15 cellular contexts compared by ENCODE assay signal in genomic region chr1:10213186-10213585, GRCh38. TPM values are rescaled to one million over a fixed set of nuclear protein-coding genes. Genes with fewer than 3 reads are reported as not detected.
A peak's percentile ranks its signal among the peaks of the same experiment; 100 is the strongest.
DNase-seq lines count a peak whose midpoint lies in the region; ATAC-seq, FAIRE-seq and TF ChIP-seq lines count a peak whose summit lies in the region.
"Had no signal": no experiment of that assay in that cellular context is flagged by ENCODE, and none has a peak within 500 bp of the region (broad histone marks: within the 10 kb centered on the region; RNA-seq: fewer than 3 reads in every experiment).

No MANE protein-coding gene starts in this region.

- H2AFZ ChIP-seq in GM12878 (ENCODE audit: control insufficient read depth, low read depth, low read length) = no peak overlapping the region
- no peak overlapping the region for H2AFZ ChIP-seq in mesenchymal stem cell (ENCODE audit: low read depth, low read length)

- RAD21 ChIA-PET in GM12878 (lab: Charles Lee; ENCODE audit: unreplicated experiment) = interaction anchor here (0.8 to 1.4 kb wide), 4 partner anchors 8 to 150 kb away, joined by 3 to 4 read pairs (median 3); no protein-coding TSS in a partner anchor

- H3K18ac ChIP-seq in mesenchymal stem cell (ENCODE audit: low read depth in 1 of 2, low read length in 2 of 2) = no peak overlapping the region

- no peak overlapping the region for H3K4me3 ChIP-seq in GM12878
- peak overlapping the region in 1 of 2 experiments; percentile 55 for H3K4me3 ChIP-seq in mesenchymal stem cell (ENCODE audit: insufficient read depth in 1 of 2, low read depth in 1 of 2, low read length in 2 of 2)
- no peak overlapping the region for H3K4me3 ChIP-seq in subcutaneous abdominal adipose tissue (ENCODE audit: low read depth in 1 of 5, low read length in 5 of 5)
- H3K4me3 ChIP-seq: esophagus squamous epithelium had no signal

- H3K14ac ChIP-seq in mesenchymal stem cell (ENCODE audit: low read length in 2 of 2) = no peak overlapping the region

- SMC1A ChIA-PET in GM12878 (lab: Charles Lee; ENCODE audit: uncharacterized antibody, unreplicated experiment) = interaction anchor here (0.7 to 2.6 kb wide), 10 partner anchors 10 to 299 kb away, joined by 3 to 7 read pairs (median 3); no protein-coding TSS in a partner anchor

- BruUV-seq in GM12878 (replicated peaks; lab: Mats Ljungman, UMichigan) = TSS peak; percentile 35

- DNase-seq in GM12878 (ENCODE audit: low read depth, low spot score) = no peak
- DNase-seq in mesenchymal stem cell = no peak
- no peak for DNase-seq in D721Med (ENCODE audit: insufficient read length, low spot score)
- DNase-seq: activated CD4-positive, CD25-positive, alpha-beta regulatory T cell; activated T-cell treated with anti-CD3 and anti-CD28 coated beads, Interleukin-2, amount 50 U/mL, for 48 hours; brain microvascular endothelial cell; CD8-positive, alpha-beta memory T cell; esophagus squamous epithelium; NCI-H1105; NCI-H526 treated with DMSO at 0.1 percent for 48 hours; SIG-M5 had no signal

- POLR2A ChIA-PET in GM12878 (lab: Charles Lee) = interaction anchor here (0.6 kb wide), 2 partner anchors 42 to 67 kb away, joined by 3 to 6 read pairs; no protein-coding TSS in a partner anchor

- intact Hi-C loops in GM12878 (cut with micrococcal nuclease; ENCODE audit: unreplicated experiment) = loop anchor here (5.0 kb wide), 1 partner anchor 214 kb away; no protein-coding TSS in a partner anchor

- ATAC-seq in GM12878 = no peak
- ATAC-seq in HG02759 (IDR thresholded peaks at IDR 0.05; ENCODE audit: unreplicated experiment) = no peak
- no peak for ATAC-seq in HG03139 (IDR thresholded peaks at IDR 0.05; ENCODE audit: unreplicated experiment)

- no peak overlapping the region for H4K91ac ChIP-seq in mesenchymal stem cell (ENCODE audit: low read length)

- no peaks in the 10 kb centered on the region for H3K9me3 Mint-ChIP-seq in IgD-negative memory B cell
- H3K9me3 Mint-ChIP-seq: CD8-positive, alpha-beta memory T cell had no signal

- no peaks in the 10 kb centered on the region for H3K27me3 ChIP-seq in GM12878 (replicated peaks in 1 of 2; ENCODE audit: control insufficient read depth in 2 of 2, insufficient read depth in 2 of 2, low read length in 1 of 2)
- H3K27me3 ChIP-seq in mesenchymal stem cell (ENCODE audit: control insufficient read depth in 1 of 2, insufficient read depth in 1 of 2, low read length in 2 of 2) = no peaks in the 10 kb centered on the region
- no peaks in the 10 kb centered on the region for H3K27me3 ChIP-seq in subcutaneous abdominal adipose tissue (ENCODE audit: control insufficient read depth in 5 of 5, insufficient read depth in 4 of 5, low read length in 5 of 5)
- H3K27me3 ChIP-seq: brain microvascular endothelial cell, esophagus squamous epithelium had no signal

- no peak for FAIRE-seq in GM12878 (lab: Jason Lieb, UNC)
- FAIRE-seq in D721Med (lab: Jason Lieb, UNC) = no peak

- H3K27ac ChIP-seq in GM12878 (ENCODE audit: control insufficient read depth, insufficient read depth) = no peak overlapping the region
- peak overlapping the region; percentile 14 for H3K27ac ChIP-seq in mesenchymal stem cell (ENCODE audit: low read length, poor library complexity, severe bottlenecking)
- H3K27ac ChIP-seq in subcutaneous abdominal adipose tissue (ENCODE audit: low read depth, low read length) = peak overlapping the region; percentile 19
- H3K27ac ChIP-seq: brain microvascular endothelial cell had no signal

- H3K4ac ChIP-seq in mesenchymal stem cell (ENCODE audit: low read depth in 1 of 2, low read length in 2 of 2) = no peak overlapping the region

- H3K4me3 Mint-ChIP-seq in IgD-negative memory B cell = peak overlapping the region in 1 of 4 donors; percentile 65

- H3K9ac ChIP-seq in GM12878 (ENCODE audit: control insufficient read depth, insufficient read depth, low read length) (no peak overlapping the region), mesenchymal stem cell (ENCODE audit: low read length) (peak overlapping the region; percentile 76), subcutaneous abdominal adipose tissue (ENCODE audit: low read length in 5 of 5) (peak overlapping the region in 1 of 5 donors; percentile 6)

- H2BK12ac ChIP-seq in mesenchymal stem cell (ENCODE audit: low read length in 2 of 2) = no peak overlapping the region

- H4K20me1 ChIP-seq in GM12878 (ENCODE audit: control insufficient read depth, insufficient read depth) = no peaks in the 10 kb centered on the region

- 90% methylated on average over 2 of the region's 2 CpGs for WGBS in GM12878 (ENCODE audit: insufficient coverage, insufficient replicate concordance, low lambda C conversion rate, missing lambda C conversion rate)
- 66% methylated on average over 2 of the region's 2 CpGs for WGBS in mesenchymal stem cell

- peaks cover 1% of the 10 kb centered on the region for H3K79me1 ChIP-seq in mesenchymal stem cell (replicated peaks; ENCODE audit: low read length, poor library complexity, severe bottlenecking)

- TF ChIP-seq EP300 in GM12878 (IDR thresholded peaks at IDR 0.05; ENCODE audit: borderline replicate concordance in 1 of 2, control insufficient read depth in 1 of 2, low read depth in 2 of 2, low read length in 2 of 2) = no peak

- no peak overlapping the region for H2BK15ac ChIP-seq in mesenchymal stem cell (ENCODE audit: low read depth, poor library complexity, severe bottlenecking)

- H3K4me2 ChIP-seq in GM12878 (ENCODE audit: control insufficient read depth, insufficient read depth) = 0 out of 2 replicates have a peak overlapping the region, but pooled peaks have one; percentile 35
- H3K4me2 ChIP-seq in mesenchymal stem cell (ENCODE audit: low read length, poor library complexity, severe bottlenecking) = no peak overlapping the region

- no peak overlapping the region for H2BK120ac ChIP-seq in mesenchymal stem cell (ENCODE audit: low read depth, low read length)

- no peak overlapping the region for H3K23ac ChIP-seq in mesenchymal stem cell (ENCODE audit: low read length in 2 of 2)

- H4K8ac ChIP-seq in mesenchymal stem cell (ENCODE audit: low read length) = no peak overlapping the region

- no peak overlapping the region for H2BK5ac ChIP-seq in mesenchymal stem cell (ENCODE audit: low read depth, low read length, poor library complexity, severe bottlenecking)

- H3K9me3 ChIP-seq in GM12878 (replicated peaks; ENCODE audit: control insufficient read depth, insufficient read depth, low read length) (no peaks in the 10 kb centered on the region), mesenchymal stem cell (ENCODE audit: control insufficient read depth, low read length) (no peaks in the 10 kb centered on the region), subcutaneous abdominal adipose tissue (ENCODE audit: control insufficient read depth in 5 of 5, low read length in 5 of 5) (no peaks in the 10 kb centered on the region)
- H3K9me3 ChIP-seq: esophagus squamous epithelium had no signal

- H3K4me1 ChIP-seq in GM12878 (ENCODE audit: control insufficient read depth, insufficient read depth, low read length) (peaks cover 10% of the 10 kb centered on the region), mesenchymal stem cell (ENCODE audit: control insufficient read depth, insufficient read depth, low read depth, low read length) (peaks cover 4% of the 10 kb centered on the region), subcutaneous abdominal adipose tissue (ENCODE audit: control insufficient read depth in 5 of 5, insufficient read depth in 5 of 5, low read length in 5 of 5) (peaks cover 15 to 59% (median 52%) of the 10 kb centered on the region in 5 donors)

- TF ChIP-seq POLR2A in GM12878 (IDR thresholded peaks at IDR 0.05; ENCODE audit: low read depth, low read length) = no peak

- in situ Hi-C loops in GM12878 (cut with MboI) = no loop called here

- TF ChIP-seq CTCF in GM12878 (IDR thresholded peaks at IDR 0.05 in 2 of 3, conservative IDR thresholded peaks at IDR 0.05 in 1 of 3; ENCODE audit: control insufficient read depth in 2 of 3, extremely low read depth in 1 of 3, insufficient read depth in 1 of 3, low read depth in 3 of 3, low read length in 3 of 3) (no peak), D721Med (IDR thresholded peaks at IDR 0.05; ENCODE audit: insufficient read depth, missing control alignments) (no peak)

- no peak overlapping the region for H2AK5ac ChIP-seq in mesenchymal stem cell (ENCODE audit: low read length, severe bottlenecking)

- H3K27ac Mint-ChIP-seq in IgD-negative memory B cell = peak overlapping the region in 2 of 3 donors; percentile 7 to 39

- no peak for TF ChIP-seq RAD21 in GM12878 (IDR thresholded peaks at IDR 0.05; ENCODE audit: insufficient read depth, low read depth, low read length)

- no peaks in the 10 kb centered on the region for H3K27me3 Mint-ChIP-seq in IgD-negative memory B cell

- peaks cover 30 to 36% (median 34%) of the 10 kb centered on the region in 3 donors for H3K4me1 Mint-ChIP-seq in IgD-negative memory B cell

- peaks cover 1% of the 10 kb centered on the region for H3K36me3 Mint-ChIP-seq in IgD-negative memory B cell

- no peaks in the 10 kb centered on the region for H3K36me3 ChIP-seq in GM12878 (ENCODE audit: control insufficient read depth in 2 of 2, insufficient read depth in 2 of 2, low read length in 1 of 2)
- H3K36me3 ChIP-seq in mesenchymal stem cell (ENCODE audit: control insufficient read depth in 1 of 2, insufficient read depth in 2 of 2, low read depth in 1 of 2, low read length in 2 of 2) = no peaks in the 10 kb centered on the region
- H3K36me3 ChIP-seq in subcutaneous abdominal adipose tissue (ENCODE audit: control insufficient read depth in 5 of 5, insufficient read depth in 5 of 5, low read length in 5 of 5) = no peaks in the 10 kb centered on the region
- H3K36me3 ChIP-seq: brain microvascular endothelial cell, esophagus squamous epithelium had no signal

- peaks cover 21% of the 10 kb centered on the region for H3K79me2 ChIP-seq in GM12878 (ENCODE audit: control insufficient read depth, insufficient read depth, low read length)

- CTCF ChIA-PET in GM12878 (lab: Yijun Ruan, JAX) = interaction anchor here (0.6 to 1.3 kb wide), 7 partner anchors 12 to 272 kb away, joined by 3 to 5 read pairs (median 3); no protein-coding TSS in a partner anchor

RNA-seq across cellular contexts. Expression of gene KIF1B, which starts 2.8 kb away (rescaled TPM):
- 1.8 TPM for polyA plus RNA-seq in IgD-negative memory B cell
- total RNA-seq in GM12878 (2013; cell fraction: nucleolus; rRNA removed) = 56.3 and 60.5 TPM in 2 replicates
- total RNA-seq in GM12878 (2014; rRNA removed) = 10.5 and 10.6 TPM in 2 replicates
- 10.6 and 12.3 TPM in 2 replicates for total RNA-seq in GM12878 (2014; rRNA removed; fragmentation: Illumina TruSeq; extraction: Trizol)
- total RNA-seq in GM12878 (2021) = 13.3 and 16.5 TPM in 2 replicates
- polyA plus RNA-seq in GM12878 (2011; ENCODE audit: low read depth) = 2.8 TPM
- polyA plus RNA-seq in GM12878 (2011; rRNA removed) = 7.5 and 9.0 TPM in 2 replicates
- polyA plus RNA-seq in GM12878 (2011; cell fraction: cytosol; rRNA removed) = 8.4 and 11.5 TPM in 2 replicates
- 6.0 and 7.3 TPM in 2 replicates for polyA plus RNA-seq in GM12878 (2011; cell fraction: nucleus; rRNA removed)
- polyA plus RNA-seq in GM12878 (2012) = 2.7 TPM in 2 replicates
- polyA plus RNA-seq in GM12878 (2014; fragmentation: Illumina TruSeq; extraction: Trizol) = 14.0 and 17.8 TPM in 2 replicates
- polyA plus RNA-seq in GM12878 (2014; fragmentation: Nextera tagmentation; extraction: Ambion mirVana) = 1 to 10 TPM; 2.1 to 2.2 TPM
- 7.9 and 8.5 TPM in 2 replicates for polyA plus RNA-seq in GM12878 (2014; rRNA removed)
- polyA plus RNA-seq in GM12878 (2016; fragmentation: Nextera tagmentation; extraction: Ambion mirVana) = 1 to 10 TPM; 2.6 to 7.4 TPM
- 18.5 and 18.9 TPM in 2 replicates for polyA minus RNA-seq in GM12878 (2011; rRNA and poly(A)+ RNA removed)
- 4.3 and 6.1 TPM in 2 replicates for polyA minus RNA-seq in GM12878 (2011; cell fraction: cytosol; rRNA and poly(A)+ RNA removed)
- polyA minus RNA-seq in GM12878 (2011; cell fraction: nucleus; rRNA and poly(A)+ RNA removed) = 8.2 and 11.3 TPM in 2 replicates
- polyA plus RNA-seq in mesenchymal stem cell (2013, experiment 1 of 2) = 18.2 TPM
- polyA plus RNA-seq in mesenchymal stem cell (2013, experiment 2 of 2) = 17.6 TPM
